8 cellular contexts compared by ENCODE assay signal in the genomic region with DNA sequence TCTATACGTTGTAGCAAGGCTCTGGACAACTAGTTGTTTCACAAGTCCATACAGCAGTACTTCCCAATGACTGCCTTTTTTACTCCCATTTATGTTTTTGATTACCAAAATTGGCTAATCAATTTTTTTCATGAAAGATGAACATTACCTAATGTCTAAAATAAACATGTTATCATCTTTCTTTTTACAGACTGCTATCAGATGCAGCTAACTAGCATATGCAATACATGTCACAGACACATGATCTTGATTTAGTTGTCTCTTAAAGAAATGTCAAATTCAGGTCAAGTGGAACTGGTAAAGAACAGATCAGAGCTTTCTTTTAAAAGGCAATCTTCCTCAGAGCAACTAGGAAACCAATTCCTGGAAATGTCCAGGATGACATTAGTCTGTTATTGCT. TPM values are rescaled to one million over a fixed set of nuclear protein-coding genes. Genes with fewer than 3 reads are reported as not detected.
DNase-seq lines count a peak whose midpoint lies in the region; ATAC-seq and TF ChIP-seq lines count a peak whose summit lies in the region.

No MANE protein-coding gene starts in this region.

- H3K9me3 ChIP-seq in BE2C: no peaks in the 10 kb centered on the region
- H3K9me3 ChIP-seq in KOPT-K1 (ENCODE audit: insufficient read depth, low read length, poor library complexity, severe bottlenecking): no peaks in the 10 kb centered on the region
- no peaks in the 10 kb centered on the region for H3K9me3 ChIP-seq in endocrine pancreas (ENCODE audit: control insufficient read depth, low read length)
- H3K9me3 ChIP-seq in neutrophil: no peaks in the 10 kb centered on the region

- H3K36me3 ChIP-seq in BE2C (no peaks in the 10 kb centered on the region), KOPT-K1 (ENCODE audit: insufficient read depth, low read length) (no peaks in the 10 kb centered on the region), endocrine pancreas (ENCODE audit: control insufficient read depth, insufficient read depth, low read length) (no peaks in the 10 kb centered on the region), neutrophil (no peaks in the 10 kb centered on the region)

- no peak for DNase-seq in BE2C
- no peak for DNase-seq in 8988T

- H3K27ac ChIP-seq in KOPT-K1 (ENCODE audit: low read depth, low read length, poor library complexity, severe bottlenecking) (peak overlapping the region; percentile 75), neutrophil (no peak overlapping the region)

- no peak for TF ChIP-seq CTCF in BE2C (IDR thresholded peaks at IDR 0.05; ENCODE audit: low read depth, low read length)
- TF ChIP-seq CTCF in neutrophil (IDR thresholded peaks at IDR 0.05): no peak

- H3K4me1 ChIP-seq in BE2C (no peaks in the 10 kb centered on the region), endocrine pancreas (ENCODE audit: control insufficient read depth, insufficient read depth, low read length) (peaks cover 5% of the 10 kb centered on the region), neutrophil (ENCODE audit: control insufficient read depth in 1 of 2, insufficient read depth in 1 of 2, low read depth in 1 of 2, low read length in 1 of 2) (peaks cover 6 to 16% of the 10 kb centered on the region in 2 experiments)

- no peak overlapping the region for H3K9ac ChIP-seq in endocrine pancreas (ENCODE audit: control insufficient read depth, insufficient read depth, low read length)

- ATAC-seq in GM21381 (IDR thresholded peaks at IDR 0.05; ENCODE audit: unreplicated experiment): no peak
- no peak for ATAC-seq in GM21515 (IDR thresholded peaks at IDR 0.05; ENCODE audit: unreplicated experiment)
- no peak for ATAC-seq in HG02981 (IDR thresholded peaks at IDR 0.05; ENCODE audit: unreplicated experiment)

- H3K4me3 ChIP-seq in BE2C (ENCODE audit: low read depth, low read length): peak overlapping the region; percentile 99
- H3K4me3 ChIP-seq in endocrine pancreas (ENCODE audit: control insufficient read depth, insufficient read depth, low read length): peak overlapping the region; percentile 89
- peak overlapping the region; percentile 74 to 81 for H3K4me3 ChIP-seq in neutrophil (ENCODE audit: low read depth in 1 of 2, low read length in 1 of 2)

- H3K27me3 ChIP-seq in BE2C (no peaks in the 10 kb centered on the region), endocrine pancreas (ENCODE audit: control insufficient read depth, insufficient read depth, low read length) (no peaks in the 10 kb centered on the region), neutrophil (no peaks in the 10 kb centered on the region)

RNA-seq across cellular contexts. Expression of gene DBT, which starts 0.6 kb away (rescaled TPM):
- 4.6 TPM for polyA plus RNA-seq in BE2C (2012; ENCODE audit: insufficient read depth, insufficient read length, low read depth)

RNA-seq across cellular contexts. Expression of gene RTCA, which starts 15.8 kb away (rescaled TPM):
- 18.4 TPM for polyA plus RNA-seq in BE2C (2012; ENCODE audit: insufficient read depth, insufficient read length, low read depth)
